9 cellular contexts compared by ENCODE assay signal in genomic region chr2:74080346-74080745, GRCh38.
DNase-seq lines count a peak whose midpoint lies in the region; ATAC-seq and TF ChIP-seq lines count a peak whose summit lies in the region.
"Had no signal": no experiment of that assay in that cellular context is flagged by ENCODE, and none has a peak within 500 bp of the region (broad histone marks: within the 10 kb centered on the region; RNA-seq: fewer than 3 reads in every experiment).

No MANE protein-coding gene starts in this region.

- H3K27me3 Mint-ChIP-seq in osteocyte (ENCODE audit: unreplicated experiment) (no peaks in the 10 kb centered on the region), Caco-2 (ENCODE audit: insufficient read depth, unreplicated experiment) (no peaks in the 10 kb centered on the region)

- no peak overlapping the region for H3K4me3 ChIP-seq in RWPE2 (ENCODE audit: severe bottlenecking)
- H3K4me3 ChIP-seq in Caco-2 (ENCODE audit: low read depth, low read length) = no peak overlapping the region

- H3K4me1 ChIP-seq in RWPE2 (ENCODE audit: insufficient read depth, poor library complexity, severe bottlenecking) = no peaks in the 10 kb centered on the region
- no peaks in the 10 kb centered on the region for H3K4me1 ChIP-seq in Caco-2

- CTCF ChIA-PET in Caco-2 (lab: Charles Lee) = interaction anchor here (0.6 kb wide), 2 partner anchors 129 to 607 kb away, joined by 3 to 4 read pairs; no protein-coding TSS in a partner anchor

- no peak overlapping the region for H3K4me3 Mint-ChIP-seq in osteocyte (ENCODE audit: unreplicated experiment)
- H3K4me3 Mint-ChIP-seq in Caco-2 (ENCODE audit: unreplicated experiment) = no peak overlapping the region

- H3K9me3 ChIP-seq in RWPE2 (ENCODE audit: severe bottlenecking) (no peaks in the 10 kb centered on the region), Caco-2 (no peaks in the 10 kb centered on the region)

- peak; percentile 8 for ATAC-seq in GM18861 (IDR thresholded peaks at IDR 0.05; ENCODE audit: unreplicated experiment)
- peak; percentile 18 for ATAC-seq in HG02571 (IDR thresholded peaks at IDR 0.05; ENCODE audit: unreplicated experiment)
- no peak for ATAC-seq in RWPE2 (ENCODE audit: low read depth)
- no peak for ATAC-seq in HG03469 (IDR thresholded peaks at IDR 0.05; ENCODE audit: unreplicated experiment)

- H3K36me3 ChIP-seq in RWPE2 (ENCODE audit: low read depth) (peaks cover 13% of the 10 kb centered on the region), Caco-2 (ENCODE audit: control insufficient read depth, insufficient read depth, low read length) (no peaks in the 10 kb centered on the region; the same call in 1 of the 2 replicates)

- POLR2A ChIA-PET in Caco-2 (lab: Charles Lee) = no interaction called here

- H3K9me3 Mint-ChIP-seq in osteocyte (ENCODE audit: unreplicated experiment) (no peaks in the 10 kb centered on the region), Caco-2 (ENCODE audit: unreplicated experiment) (no peaks in the 10 kb centered on the region)

- H3K4me1 Mint-ChIP-seq in osteocyte (ENCODE audit: unreplicated experiment) (peaks cover 24% of the 10 kb centered on the region), Caco-2 (ENCODE audit: low read depth, unreplicated experiment) (no peaks in the 10 kb centered on the region)

- TF ChIP-seq CTCF in RWPE2 (IDR thresholded peaks at IDR 0.05; ENCODE audit: poor library complexity, severe bottlenecking) = peak; percentile 18
- TF ChIP-seq CTCF in osteocyte (IDR thresholded peaks at IDR 0.05) = no peak
- TF ChIP-seq CTCF in Caco-2 (IDR thresholded peaks at IDR 0.05; ENCODE audit: insufficient read depth in 1 of 2, low read depth in 1 of 2, low read length in 1 of 2, severe bottlenecking in 1 of 2, unreplicated experiment in 1 of 2) = peak in 1 of 2 experiments; percentile 31

- H3K27me3 ChIP-seq in RWPE2 (ENCODE audit: insufficient read depth, poor library complexity, severe bottlenecking) (no peaks in the 10 kb centered on the region), Caco-2 (replicated peaks; ENCODE audit: control insufficient read depth, insufficient read depth, low read length) (no peaks in the 10 kb centered on the region)

- H3K27ac Mint-ChIP-seq in osteocyte (ENCODE audit: unreplicated experiment) (no peak overlapping the region), Caco-2 (ENCODE audit: unreplicated experiment) (no peak overlapping the region)

- intact Hi-C loops in Caco-2 (cut with micrococcal nuclease; ENCODE audit: unreplicated experiment) = no loop called here

- no TSS peak for BruUV-seq in Caco-2 (replicated peaks; lab: Mats Ljungman, UMichigan)

- DNase-seq in RWPE2 (ENCODE audit: low spot score) (no peak), osteocyte (ENCODE audit: extremely low spot score, unreplicated experiment) (peak; percentile 62), caudate nucleus (lab: John Stamatoyannopoulos, UW) (no peak), NCI-H82 treated with DMSO at 0.1 percent for 48 hours (lab: John Stamatoyannopoulos, UW; ENCODE audit: unreplicated experiment) (no peak), Caco-2 (no peak)
- DNase-seq: activated gamma-delta T cell treated with Interleukin-2 at 50 U/mL for 16 hours had no signal

- H3K27ac ChIP-seq in RWPE2 (ENCODE audit: poor library complexity, severe bottlenecking) = no peak overlapping the region
- H3K27ac ChIP-seq in caudate nucleus (ENCODE audit: low read depth, low read length) = no peak overlapping the region

- H3K36me3 Mint-ChIP-seq in osteocyte (ENCODE audit: unreplicated experiment) (peaks cover 30% of the 10 kb centered on the region), Caco-2 (ENCODE audit: insufficient read depth, unreplicated experiment) (peaks cover 47% of the 10 kb centered on the region)

Comparison
In these comparisons a context has a peak if more than half of its experiments do, and no peak if none do; other contexts are left out.
1. ATAC-seq: peak in GM18861 (single experiment) and HG02571 (single experiment); none in RWPE2 (single experiment) and HG03469 (single experiment).